Comparison of ENCODE assay signal across 13 cellular contexts in genomic region chr17:61279476-61280145, GRCh38.
DNase-seq lines count a peak whose midpoint lies in the region; ATAC-seq and TF ChIP-seq lines count a peak whose summit lies in the region.
"Had no signal": no experiment of that assay in that cellular context is flagged by ENCODE, and none has a peak within 500 bp of the region (broad histone marks: within the 10 kb centered on the region; RNA-seq: fewer than 3 reads in every experiment).

No MANE protein-coding gene starts in this region.

- no peaks in the 10 kb centered on the region for H3K27me3 ChIP-seq in CD4-positive, alpha-beta memory T cell (ENCODE audit: insufficient read depth, low read length)

- H3K36me3 Mint-ChIP-seq in activated T-cell treated with anti-CD3 and anti-CD28 coated beads, Interleukin-2, amount 50 U/mL, for 72 hours (ENCODE audit: insufficient read depth in 2 of 2), result peaks cover 0 to 3% of the 10 kb centered on the region in 2 donors
- H3K36me3 Mint-ChIP-seq in stimulated activated memory B cell treated with anti-CD40 and anti-IgM and Interleukin-4, amounts not matched to agents 10 μg/mL and 1 μg/mL and 100 μg/mL, for 72 hours, result peaks cover 25% of the 10 kb centered on the region
- peaks cover 1 to 26% of the 10 kb centered on the region in 2 donors for H3K36me3 Mint-ChIP-seq in CD4-positive, alpha-beta memory T cell

- no peaks in the 10 kb centered on the region for H3K9me3 ChIP-seq in CD4-positive, alpha-beta memory T cell (ENCODE audit: control insufficient read depth in 1 of 2, low read length in 2 of 2)

- no peak for TF ChIP-seq POLR2A in NB4 (IDR thresholded peaks at IDR 0.05; ENCODE audit: extremely low read depth, insufficient read length)

- no peak overlapping the region for H3K4me3 ChIP-seq in NB4 (ENCODE audit: low read depth, low read length)
- H3K4me3 ChIP-seq in CD4-positive, alpha-beta memory T cell (ENCODE audit: low read length in 2 of 2), result no peak overlapping the region

- H3K4me3 Mint-ChIP-seq in activated T-cell treated with anti-CD3 and anti-CD28 coated beads, Interleukin-2, amount 50 U/mL, for 72 hours, result peak overlapping the region in 1 of 2 donors; percentile 4
- H3K4me3 Mint-ChIP-seq in stimulated activated memory B cell treated with anti-CD40 and anti-IgM and Interleukin-4, amounts not matched to agents 10 μg/mL and 1 μg/mL and 100 μg/mL, for 72 hours, result no peak overlapping the region
- no peak overlapping the region for H3K4me3 Mint-ChIP-seq in CD4-positive, alpha-beta memory T cell
- H3K4me3 Mint-ChIP-seq: memory B cell had no signal

- no peak overlapping the region for H3K27ac ChIP-seq in CD4-positive, alpha-beta memory T cell (ENCODE audit: low read depth, low read length)

- peaks cover 0 to 2% of the 10 kb centered on the region in 2 donors for H3K9me3 Mint-ChIP-seq in activated T-cell treated with anti-CD3 and anti-CD28 coated beads, Interleukin-2, amount 50 U/mL, for 72 hours
- no peaks in the 10 kb centered on the region for H3K9me3 Mint-ChIP-seq in stimulated activated memory B cell treated with anti-CD40 and anti-IgM and Interleukin-4, amounts not matched to agents 10 μg/mL and 1 μg/mL and 100 μg/mL, for 72 hours
- no peaks in the 10 kb centered on the region for H3K9me3 Mint-ChIP-seq in CD4-positive, alpha-beta memory T cell
- H3K9me3 Mint-ChIP-seq: memory B cell had no signal

- CTCF ChIA-PET in CD4-positive, alpha-beta memory T cell (lab: Charles Lee; ENCODE audit: partially characterized antibody), result no interaction called here

- intact Hi-C loops in CD4-positive, alpha-beta memory T cell (cut with micrococcal nuclease), result no loop called here

- peaks cover 51% of the 10 kb centered on the region for H3K4me1 Mint-ChIP-seq in activated T-cell treated with anti-CD3 and anti-CD28 coated beads, Interleukin-2, amount 50 U/mL, for 72 hours (ENCODE audit: low read depth)
- H3K4me1 Mint-ChIP-seq in stimulated activated memory B cell treated with anti-CD40 and anti-IgM and Interleukin-4, amounts not matched to agents 10 μg/mL and 1 μg/mL and 100 μg/mL, for 72 hours, result peaks cover 16% of the 10 kb centered on the region
- no peaks in the 10 kb centered on the region for H3K4me1 Mint-ChIP-seq in CD4-positive, alpha-beta memory T cell

- H3K36me3 ChIP-seq in CD4-positive, alpha-beta memory T cell (ENCODE audit: insufficient read depth, low read length), result no peaks in the 10 kb centered on the region

- H3K4me1 ChIP-seq in CD4-positive, alpha-beta memory T cell (ENCODE audit: insufficient read depth, low read length), result no peaks in the 10 kb centered on the region

- DNase-seq in activated T-cell treated with anti-CD3 and anti-CD28 coated beads, Interleukin-2, amount 50 U/mL, for 72 hours, result no peak
- DNase-seq in activated T-cell treated with anti-CD3 and anti-CD28 coated beads, Interleukin-2, amount 50 U/mL, for 48 hours, result no peak
- DNase-seq in NB4 (ENCODE audit: low read depth), result peak; percentile 26
- peak; percentile 65 for DNase-seq in fibroblast of peridontal ligament (ENCODE audit: extremely low read depth)
- no peak for DNase-seq in CD4-positive, alpha-beta memory T cell
- DNase-seq in activated CD4-positive, alpha-beta T cell treated with anti-CD3 and anti-CD28 coated beads for 48 hours, result no peak
- DNase-seq: aorta, EL, KBM-7, trophoblast cell had no signal

- no peak for TF ChIP-seq CTCF in NB4 (IDR thresholded peaks at IDR 0.05; ENCODE audit: low read depth, low read length)

- POLR2A ChIA-PET in CD4-positive, alpha-beta memory T cell (lab: Charles Lee; ENCODE audit: partially characterized antibody), result no interaction called here

- H3K27me3 Mint-ChIP-seq in activated T-cell treated with anti-CD3 and anti-CD28 coated beads, Interleukin-2, amount 50 U/mL, for 72 hours (ENCODE audit: low read depth), result no peaks in the 10 kb centered on the region
- no peaks in the 10 kb centered on the region for H3K27me3 Mint-ChIP-seq in stimulated activated memory B cell treated with anti-CD40 and anti-IgM and Interleukin-4, amounts not matched to agents 10 μg/mL and 1 μg/mL and 100 μg/mL, for 72 hours
- no peaks in the 10 kb centered on the region for H3K27me3 Mint-ChIP-seq in CD4-positive, alpha-beta memory T cell
- H3K27me3 Mint-ChIP-seq: memory B cell had no signal

- no peak overlapping the region for H3K27ac Mint-ChIP-seq in activated T-cell treated with anti-CD3 and anti-CD28 coated beads, Interleukin-2, amount 50 U/mL, for 72 hours
- H3K27ac Mint-ChIP-seq in stimulated activated memory B cell treated with anti-CD40 and anti-IgM and Interleukin-4, amounts not matched to agents 10 μg/mL and 1 μg/mL and 100 μg/mL, for 72 hours, result no peak overlapping the region
- H3K27ac Mint-ChIP-seq in CD4-positive, alpha-beta memory T cell, result no peak overlapping the region
- H3K27ac Mint-ChIP-seq: memory B cell had no signal

- peak; percentile 31 to 60 for ATAC-seq in activated T-cell treated with anti-CD3 and anti-CD28 coated beads, Interleukin-2, amount 50 U/mL, for 72 hours (replicated peaks in 1 of 2)
- ATAC-seq in stimulated activated memory B cell treated with anti-CD40 and anti-IgM and Interleukin-4, amounts not matched to agents 10 μg/mL and 1 μg/mL and 100 μg/mL, for 72 hours, result peak; percentile 58
- no peak for ATAC-seq in HG03442 (IDR thresholded peaks at IDR 0.05; ENCODE audit: unreplicated experiment)

Comparison
In these comparisons a context has a peak if more than half of its experiments do, and no peak if none do; other contexts are left out.
1. DNase-seq: peak in NB4 (single experiment) and fibroblast of peridontal ligament (single experiment); none in activated T-cell treated with anti-CD3 and anti-CD28 coated beads, Interleukin-2, amount 50 U/mL, for 72 hours (0 of 2), activated T-cell treated with anti-CD3 and anti-CD28 coated beads, Interleukin-2, amount 50 U/mL, for 48 hours (0 of 2), CD4-positive, alpha-beta memory T cell (0 of 5) and activated CD4-positive, alpha-beta T cell treated with anti-CD3 and anti-CD28 coated beads for 48 hours (single experiment).